ENCODE assay signal across 21 cellular contexts in genomic region chr3:180116658-180117057, GRCh38.
DNase-seq lines count a peak whose midpoint lies in the region; ATAC-seq and TF ChIP-seq lines count a peak whose summit lies in the region.
"Had no signal": no experiment of that assay in that cellular context is flagged by ENCODE, and none has a peak within 500 bp of the region (broad histone marks: within the 10 kb centered on the region; RNA-seq: fewer than 3 reads in every experiment).

No MANE protein-coding gene starts in this region.

- CTCF ChIA-PET in SK-N-SH (lab: Yijun Ruan, JAX), result no interaction called here
- CTCF ChIA-PET in activated CD8-positive, alpha-beta memory T cell treated with anti-CD3 and anti-CD28 coated beads, Interleukin-2, amount 10 ng/mL, durations not matched to agents 7 days and 5 days (lab: Charles Lee), result interaction anchor here (1.2 kb wide), 1 partner anchor 467 kb away, joined by 4 read pairs; no protein-coding TSS in a partner anchor

- no peaks in the 10 kb centered on the region for H3K9me2 ChIP-seq in SK-N-SH

- H3K4me2 ChIP-seq in BLaER1 (peak overlapping the region; percentile 64; the same call in 1 of the 2 replicates), SK-N-SH (no peak overlapping the region)

- peaks cover 3% of the 10 kb centered on the region for H3K9me3 Mint-ChIP-seq in endodermal cell
- no peaks in the 10 kb centered on the region for H3K9me3 Mint-ChIP-seq in activated CD8-positive, alpha-beta memory T cell treated with anti-CD3 and anti-CD28 coated beads, Interleukin-2, amount 10 ng/mL, durations not matched to agents 7 days and 5 days (ENCODE audit: low read depth)

- H3K27ac ChIP-seq in BLaER1 (no peak overlapping the region), HUES64 (ENCODE audit: low read depth, low read length) (peak overlapping the region; percentile 74; the same call in 1 of the 2 replicates), endodermal cell (ENCODE audit: low read depth, low read length) (no peak overlapping the region), gastroesophageal sphincter (no peak overlapping the region), SK-N-SH (ENCODE audit: low read depth in 2 of 2, low read length in 1 of 2) (no peak overlapping the region)
- H3K27ac ChIP-seq: RWPE1, SK-N-MC had no signal

- H3K27me3 ChIP-seq in BLaER1 (no peaks in the 10 kb centered on the region), HUES64 (ENCODE audit: insufficient read depth, low read length) (no peaks in the 10 kb centered on the region), endodermal cell (ENCODE audit: control insufficient read depth, insufficient read depth, low read length, poor library complexity, severe bottlenecking) (no peaks in the 10 kb centered on the region), gastroesophageal sphincter (no peaks in the 10 kb centered on the region), SK-N-SH (ENCODE audit: insufficient read depth) (no peaks in the 10 kb centered on the region)
- H3K27me3 ChIP-seq: MG63 had no signal

- TF ChIP-seq EP300 in gastroesophageal sphincter (IDR thresholded peaks at IDR 0.05) (no peak), SK-N-SH (IDR thresholded peaks at IDR 0.05; ENCODE audit: borderline replicate concordance in 1 of 2, low read depth in 1 of 2, low read length in 1 of 2) (no peak)

- H3K4me3 ChIP-seq in BLaER1 (no peak overlapping the region), HUES64 (ENCODE audit: low read length) (no peak overlapping the region), endodermal cell (ENCODE audit: low read length) (no peak overlapping the region), gastroesophageal sphincter (no peak overlapping the region), SK-N-SH (ENCODE audit: low read depth in 2 of 2, low read length in 1 of 2) (no peak overlapping the region)
- H3K4me3 ChIP-seq: GM12878, MG63, SK-N-MC had no signal

- no peaks in the 10 kb centered on the region for H3K36me3 Mint-ChIP-seq in endodermal cell (ENCODE audit: low read depth)
- H3K36me3 Mint-ChIP-seq in activated CD8-positive, alpha-beta memory T cell treated with anti-CD3 and anti-CD28 coated beads, Interleukin-2, amount 10 ng/mL, durations not matched to agents 7 days and 5 days, result no peaks in the 10 kb centered on the region

- TF ChIP-seq RAD21 in SK-N-SH (IDR thresholded peaks at IDR 0.05; ENCODE audit: low read length), result no peak

- H3K4me1 ChIP-seq in BLaER1 (peaks cover 22% of the 10 kb centered on the region), HUES64 (ENCODE audit: insufficient read depth, low read length) (peaks cover 46% of the 10 kb centered on the region), endodermal cell (ENCODE audit: control insufficient read depth, insufficient read depth, low read length) (peaks cover 12% of the 10 kb centered on the region), gastroesophageal sphincter (no peaks in the 10 kb centered on the region), SK-N-SH (ENCODE audit: control insufficient read depth in 1 of 2, insufficient read depth in 2 of 2, low read depth in 1 of 2, low read length in 1 of 2) (peaks cover 0 to 2% of the 10 kb centered on the region in 2 experiments; a peak in 2 of 4 replicates)

- peak overlapping the region; percentile 60 for H3K27ac Mint-ChIP-seq in endodermal cell
- no peak overlapping the region for H3K27ac Mint-ChIP-seq in activated CD8-positive, alpha-beta memory T cell treated with anti-CD3 and anti-CD28 coated beads, Interleukin-2, amount 10 ng/mL, durations not matched to agents 7 days and 5 days
- H3K27ac Mint-ChIP-seq: B cell had no signal

- H3K79me2 ChIP-seq in SK-N-SH (ENCODE audit: insufficient read depth), result no peaks in the 10 kb centered on the region

- H3F3A ChIP-seq in SK-N-SH (replicated peaks; ENCODE audit: insufficient read depth), result no peaks in the 10 kb centered on the region

- TF ChIP-seq CTCF in endodermal cell (conservative IDR thresholded peaks at IDR 0.05), result no peak
- TF ChIP-seq CTCF in gastroesophageal sphincter (IDR thresholded peaks at IDR 0.05), result no peak
- TF ChIP-seq CTCF in SK-N-SH (IDR thresholded peaks at IDR 0.05), result no peak

- H3K9me3 ChIP-seq in BLaER1 (no peaks in the 10 kb centered on the region), HUES64 (ENCODE audit: insufficient read depth, low read depth, low read length) (no peaks in the 10 kb centered on the region), endodermal cell (ENCODE audit: control insufficient read depth, low read length) (no peaks in the 10 kb centered on the region), gastroesophageal sphincter (no peaks in the 10 kb centered on the region), SK-N-SH (no peaks in the 10 kb centered on the region)
- H3K9me3 ChIP-seq: MG63 had no signal

- 64% methylated on average over 2 of the region's 2 CpGs for WGBS in HUES64
- WGBS in endodermal cell (ENCODE audit: insufficient coverage in 1 of 2, insufficient read length in 1 of 2), 2 experiments, result 75 to 79% methylated on average over 2 of the region's 2 CpGs
- 19 to 29% methylated on average over 2 of the region's 2 CpGs for WGBS in gastroesophageal sphincter (ENCODE audit: low coverage in 1 of 2), 2 donors
- 42% methylated on average over 2 of the region's 2 CpGs for WGBS in SK-N-SH (ENCODE audit: low lambda C conversion rate)

- no peak overlapping the region for H3K4me3 Mint-ChIP-seq in endodermal cell
- no peak overlapping the region for H3K4me3 Mint-ChIP-seq in activated CD8-positive, alpha-beta memory T cell treated with anti-CD3 and anti-CD28 coated beads, Interleukin-2, amount 10 ng/mL, durations not matched to agents 7 days and 5 days
- H3K4me3 Mint-ChIP-seq: B cell had no signal

- POLR2A ChIA-PET in SK-N-SH (lab: Yijun Ruan, JAX), result no interaction called here

- TF ChIP-seq POLR2A in gastroesophageal sphincter (IDR thresholded peaks at IDR 0.05), result no peak

- H4K20me1 ChIP-seq in BLaER1 (no peaks in the 10 kb centered on the region), SK-N-SH (ENCODE audit: insufficient read depth) (no peaks in the 10 kb centered on the region)

- H3K4me1 Mint-ChIP-seq in endodermal cell, result peaks cover 19% of the 10 kb centered on the region
- H3K4me1 Mint-ChIP-seq in activated CD8-positive, alpha-beta memory T cell treated with anti-CD3 and anti-CD28 coated beads, Interleukin-2, amount 10 ng/mL, durations not matched to agents 7 days and 5 days, result no peaks in the 10 kb centered on the region
- H3K4me1 Mint-ChIP-seq: B cell had no signal

- H3K36me3 ChIP-seq in BLaER1 (no peaks in the 10 kb centered on the region), HUES64 (ENCODE audit: insufficient read depth, low read length) (no peaks in the 10 kb centered on the region), endodermal cell (ENCODE audit: control insufficient read depth, insufficient read depth, low read length) (no peaks in the 10 kb centered on the region), gastroesophageal sphincter (no peaks in the 10 kb centered on the region), SK-N-SH (replicated peaks in 1 of 2; ENCODE audit: control insufficient read depth in 1 of 2, insufficient read depth in 2 of 2, low read length in 1 of 2) (no peaks in the 10 kb centered on the region)
- H3K36me3 ChIP-seq: MG63 had no signal

- H3K9ac ChIP-seq in BLaER1 (no peak overlapping the region), HUES64 (ENCODE audit: low read depth, low read length) (no peak overlapping the region), endodermal cell (ENCODE audit: extremely low read depth, low read length, poor library complexity, severe bottlenecking) (no peak overlapping the region), SK-N-SH (no peak overlapping the region)

- H3K27me3 Mint-ChIP-seq in endodermal cell (ENCODE audit: insufficient read depth), result no peaks in the 10 kb centered on the region
- H3K27me3 Mint-ChIP-seq in activated CD8-positive, alpha-beta memory T cell treated with anti-CD3 and anti-CD28 coated beads, Interleukin-2, amount 10 ng/mL, durations not matched to agents 7 days and 5 days, result no peaks in the 10 kb centered on the region
- H3K27me3 Mint-ChIP-seq: B cell had no signal

- ATAC-seq in gastroesophageal sphincter, result no peak
- no peak for ATAC-seq in activated CD8-positive, alpha-beta memory T cell treated with anti-CD3 and anti-CD28 coated beads, Interleukin-2, amount 10 ng/mL, durations not matched to agents 7 days and 5 days
- ATAC-seq: GM12878 had no signal

- H2AFZ ChIP-seq in SK-N-SH (ENCODE audit: low read depth), result no peak overlapping the region

- no peak for DNase-seq in endodermal cell
- peak; percentile 34 for DNase-seq in inferior parietal cortex (ENCODE audit: extremely low spot score)
- no peak for DNase-seq in SK-N-SH
- no peak for DNase-seq in activated CD8-positive, alpha-beta memory T cell treated with anti-CD3 and anti-CD28 coated beads, Interleukin-2, amount 10 ng/mL, durations not matched to agents 7 days and 5 days
- no peak for DNase-seq in A172 (ENCODE audit: low spot score)
- DNase-seq: DMS79 treated with DMSO at 0.1 percent for 48 hours, GOT3, MG63, NCI-H1417 treated with DMSO at 0.1 percent for 48 hours, NCI-H187, NCI-H2107, NCI-H510A, NCI-H748 treated with DMSO at 0.1 percent for 48 hours, SHP77 treated with DMSO at 0.1 percent for 48 hours had no signal

TF ChIP-seq in SK-N-SH, 30 proteins besides CTCF, POLR2A, EP300 and RAD21 (continues in another document):
- TF ChIP-seq ZBTB33 (IDR thresholded peaks at IDR 0.05; ENCODE audit: borderline replicate concordance, low read depth) (no peak), GATA2 (CRISPR knock-in tag; IDR thresholded peaks at IDR 0.05) (no peak), RFX5 (IDR thresholded peaks at IDR 0.05; ENCODE audit: low read length) (no peak), SMC3 (IDR thresholded peaks at IDR 0.05; ENCODE audit: low read depth, low read length) (no peak)
